8 cellular contexts compared by ENCODE assay signal in genomic region chr17:29588561-29589411, GRCh38. TPM values are rescaled to one million over a fixed set of nuclear protein-coding genes. Genes with fewer than 3 reads are reported as not detected.
A peak's percentile ranks its signal among the peaks of the same experiment; 100 is the strongest.
DNase-seq lines count a peak whose midpoint lies in the region; ATAC-seq and TF ChIP-seq lines count a peak whose summit lies in the region.

No MANE protein-coding gene starts in this region.

- no peaks in the 10 kb centered on the region for H3K9me3 ChIP-seq in mesodermal cell (ENCODE audit: control insufficient read depth, low read length)
- no peaks in the 10 kb centered on the region for H3K9me3 ChIP-seq in suprapubic skin

- no peak for TF ChIP-seq CTCF in AG04449 (IDR thresholded peaks at IDR 0.05; ENCODE audit: insufficient read depth, low read length, missing control alignments)
- no peak for TF ChIP-seq CTCF in coronary artery (IDR thresholded peaks at IDR 0.05)
- TF ChIP-seq CTCF in suprapubic skin (IDR thresholded peaks at IDR 0.05) = no peak

- DNase-seq in AG04449 (ENCODE audit: low read depth, low spot score) = no peak
- DNase-seq in HK-2 (ENCODE audit: unreplicated experiment) = peak; percentile 61
- peak; percentile 52 for DNase-seq in UCSD-AML1 (lab: John Stamatoyannopoulos, UW; ENCODE audit: unreplicated experiment)
- DNase-seq in coronary artery (ENCODE audit: low spot score) = no peak
- DNase-seq in suprapubic skin (ENCODE audit: low spot score in 2 of 2) = no peak
- DNase-seq in HEK293T (ENCODE audit: extremely low spot score) = no peak

- CTCF ChIA-PET in AG04449 (lab: Yijun Ruan, JAX) (interaction anchor here (1.0 to 20.8 kb wide), 10 partner anchors 8 to 342 kb away, joined by 3 to 210 read pairs (median 8); partner anchors contain the start of genes ABHD15, SSH2 and TP53I13), HEK293T (lab: Yijun Ruan, JAX) (interaction anchor here (0.6 to 1.2 kb wide), 5 partner anchors 9 to 861 kb away, joined by 3 to 4 read pairs (median 3); partner anchors contain the start of gene ABHD15)

- peak; percentile 26 for ATAC-seq in GM18907 (IDR thresholded peaks at IDR 0.05; ENCODE audit: unreplicated experiment)

- WGBS in mesodermal cell (ENCODE audit: insufficient coverage in 2 of 2), 2 experiments = 1% methylated on average over 57 to 63 of the region's 72 CpGs
- no CpG with 5 or more reads among the region's 72 CpGs for WGBS in suprapubic skin

- TF ChIP-seq POLR2A in suprapubic skin (IDR thresholded peaks at IDR 0.05) = no peak

- POLR2A ChIA-PET in AG04449 (lab: Yijun Ruan, JAX) = interaction anchor here (1.0 to 1.7 kb wide), 4 partner anchors 13 to 51 kb away, joined by 3 to 5 read pairs (median 4); no protein-coding TSS in a partner anchor
- POLR2A ChIA-PET in HEK293T (lab: Yijun Ruan, JAX) = interaction anchor here (1.4 to 2.3 kb wide), 3 partner anchors 19 to 34 kb away, joined by 7 to 8 read pairs (median 7); partner anchors contain the start of genes ABHD15, CORO6 and TP53I13

- H3K27ac ChIP-seq in coronary artery = peak overlapping the region; percentile 74 to 96
- H3K27ac ChIP-seq in mesodermal cell (ENCODE audit: low read depth, low read length, severe bottlenecking) = peak overlapping the region; percentile 13
- peak overlapping the region; percentile 81 for H3K27ac ChIP-seq in suprapubic skin

- no peak for TF ChIP-seq EP300 in suprapubic skin (IDR thresholded peaks at IDR 0.05)

- H3K36me3 ChIP-seq in mesodermal cell (ENCODE audit: control insufficient read depth, insufficient read depth, low read length) = peaks cover 12% of the 10 kb centered on the region
- no peaks in the 10 kb centered on the region for H3K36me3 ChIP-seq in suprapubic skin

- H3K27me3 ChIP-seq in suprapubic skin = no peaks in the 10 kb centered on the region

- H3K4me1 ChIP-seq in mesodermal cell (ENCODE audit: control insufficient read depth, insufficient read depth, low read length, poor library complexity, severe bottlenecking) (peaks cover 60% of the 10 kb centered on the region), suprapubic skin (peaks cover 88% of the 10 kb centered on the region)

- peak overlapping the region; percentile 82 for H3K4me3 ChIP-seq in AG04449 (ENCODE audit: low read depth, low read length)
- peak overlapping the region; percentile 99 for H3K4me3 ChIP-seq in coronary artery
- H3K4me3 ChIP-seq in mesodermal cell (ENCODE audit: extremely low read depth, insufficient read depth, low read length, poor library complexity, severe bottlenecking) = peak overlapping the region; percentile 84
- H3K4me3 ChIP-seq in suprapubic skin = peak overlapping the region; percentile 88

TF ChIP-seq in HEK293T, 16 proteins besides CTCF, POLR2A, EP300 and RAD21:
- TF ChIP-seq NFRKB (IDR thresholded peaks at IDR 0.05) (no peak), ELF4 (IDR thresholded peaks at IDR 0.05) (no peak), HDGF (IDR thresholded peaks at IDR 0.05; ENCODE audit: borderline replicate concordance) (no peak), FOXA1 (IDR thresholded peaks at IDR 0.05) (no peak), PKNOX1 (IDR thresholded peaks at IDR 0.05) (no peak), SUZ12 (IDR thresholded peaks at IDR 0.05) (no peak), ARNT (IDR thresholded peaks at IDR 0.05) (no peak)

RNA-seq across cellular contexts. Expression of gene GIT1, which starts 0.7 kb away (rescaled TPM):
- polyA plus RNA-seq in mesodermal cell (2013, experiment 1 of 2) = 57.7 TPM
- polyA plus RNA-seq in mesodermal cell (2013, experiment 2 of 2) = 43.1 TPM
- 100 to 1,000 TPM in 2 of 4 donors, 10 to 100 TPM in 2; 66.7 to 103 (median 90.4) TPM for total RNA-seq in suprapubic skin

RNA-seq across cellular contexts. Expression of gene ANKRD13B, which starts 4.1 kb away (rescaled TPM):
- 10.7 TPM for polyA plus RNA-seq in mesodermal cell (2013, experiment 1 of 2)
- polyA plus RNA-seq in mesodermal cell (2013, experiment 2 of 2) = 5.9 TPM
- 10 to 100 TPM in 3 of 4 donors, 1 to 10 TPM in 1; 9.0 to 16.5 (median 10.8) TPM for total RNA-seq in suprapubic skin

RNA-seq across cellular contexts. Expression of gene TP53I13, which starts 20.3 kb away (rescaled TPM):
- polyA plus RNA-seq in mesodermal cell (2013, experiment 1 of 2) = 42.6 TPM
- polyA plus RNA-seq in mesodermal cell (2013, experiment 2 of 2) = 31.8 TPM
- 10 to 100 TPM; 31.6 to 45.9 (median 40.3) TPM for total RNA-seq in suprapubic skin

RNA-seq across cellular contexts. Expression of gene ABHD15, which starts 21.9 kb away (rescaled TPM):
- 1.4 TPM for polyA plus RNA-seq in mesodermal cell (2013, experiment 1 of 2)
- polyA plus RNA-seq in mesodermal cell (2013, experiment 2 of 2) = 1.5 TPM
- total RNA-seq in suprapubic skin = 10 to 100 TPM in 1 of 4 donors, 1 to 10 TPM in 3; 7.2 to 11.0 (median 7.9) TPM

RNA-seq across cellular contexts. Expression of gene CORO6, which starts 33.9 kb away (rescaled TPM):
- 21.6 TPM for polyA plus RNA-seq in mesodermal cell (2013, experiment 1 of 2)
- 16.5 TPM for polyA plus RNA-seq in mesodermal cell (2013, experiment 2 of 2)
- 10 to 100 TPM in 1 of 4 donors, 1 to 10 TPM in 3; 1.4 to 13.7 (median 6.6) TPM for total RNA-seq in suprapubic skin

Comparison
In these comparisons a context has a peak if more than half of its experiments do, and no peak if none do; other contexts are left out.
1. DNase-seq: peak in HK-2 (single experiment) and UCSD-AML1 (single experiment); none in AG04449 (single experiment), coronary artery (single experiment), suprapubic skin (0 of 2) and HEK293T (single experiment).
2. H3K27ac ChIP-seq: peak in every context shown above with its lines; median percentile 85 in coronary artery; 81 in suprapubic skin; 13 in mesodermal cell.
3. Peak in every context shown above with its lines, with median percentiles within 50 percentile points of each other: H3K4me3 ChIP-seq.